In genomic region chr22:29205598-29206371, GRCh38 we compare ENCODE assay signal across 8 cellular contexts. TPM values are rescaled to one million over a fixed set of nuclear protein-coding genes. Genes with fewer than 3 reads are reported as not detected.
DNase-seq lines count a peak whose midpoint lies in the region; ATAC-seq and TF ChIP-seq lines count a peak whose summit lies in the region.

Gene EMID1 (plus strand): TSS chr22:29205896. CDS start chr22:29206039, 143 bp downstream.

- peak within 1 kb of the TSS; percentile 90 for H2AFZ ChIP-seq in HCT116 (ENCODE audit: low read depth, low read length, poor library complexity, severe bottlenecking)

- H3K27ac ChIP-seq in HCT116 (ENCODE audit: low read depth, low read length) (peak within 1 kb of the TSS; percentile 73; the same call in 1 of the 2 replicates), right cardiac atrium (ENCODE audit: low read length) (no peak within 1 kb of the TSS)

- H3K4me3 ChIP-seq in HCT116 (replicated peaks in 1 of 2; ENCODE audit: low read depth in 1 of 2, low read length in 2 of 2) (peak within 1 kb of the TSS; percentile 63 to 82), right cardiac atrium (ENCODE audit: low read length) (peak within 1 kb of the TSS; percentile 73)

- RAD21 ChIA-PET in HCT116 (lab: Charles Lee; ENCODE audit: low non-redundant PET in 1 of 2, low total read pairs in 2 of 2, uncharacterized antibody in 2 of 2, unreplicated experiment in 2 of 2) = no interaction called here

- H3K4me2 ChIP-seq in HCT116 (ENCODE audit: low read length) = peak within 1 kb of the TSS; percentile 94

- DNase-seq in Calu3 (peak; percentile 52), HCT116 (ENCODE audit: low read depth, low spot score) (no peak), right cardiac atrium (peak; percentile 40 to 77 (median 72)), sciatic nerve (ENCODE audit: low spot score) (no peak), DMS79 (lab: John Stamatoyannopoulos, UW) (no peak)
- DNase-seq in activated T-helper 2 cell treated with anti-CD3 and anti-CD28 coated beads, Interferon-gamma antibody, Interleukin-2, Interleukin-4, amounts not matched to agents 10 μg/mL and 5 μg/mL and 100 μg/mL, durations not matched to agents 14 hours and 24 hours and 36 hours (ENCODE audit: low spot score) = no peak

- peak within 1 kb of the TSS; percentile 69 for H3K4me3 Mint-ChIP-seq in Calu3 (ENCODE audit: low read depth, unreplicated experiment)
- peak within 1 kb of the TSS; percentile 78 for H3K4me3 Mint-ChIP-seq in activated T-helper 2 cell treated with anti-CD3 and anti-CD28 coated beads, Interferon-gamma antibody, Interleukin-2, Interleukin-4, amounts not matched to agents 10 μg/mL and 5 μg/mL and 100 μg/mL, durations not matched to agents 14 hours and 24 hours and 36 hours (ENCODE audit: low read depth)

- BruUV-seq in Calu3 (replicated peaks; lab: Mats Ljungman, UMichigan) (no TSS peak), HCT116 (replicated peaks; lab: Mats Ljungman, UMichigan) (no TSS peak)

- H3K4me1 ChIP-seq in HCT116 (ENCODE audit: control insufficient read depth in 1 of 2, insufficient read depth in 2 of 2, low read length in 2 of 2) (peaks cover 4 to 18% of the 10 kb centered on the region in 2 experiments; a peak in 3 of 4 replicates), right cardiac atrium (ENCODE audit: control insufficient read depth, insufficient read depth, low read length) (peaks cover 4% of the 10 kb centered on the region)

- no peak for TF ChIP-seq RAD21 in HCT116 (IDR thresholded peaks at IDR 0.05; ENCODE audit: low read depth)

- no peaks in the 10 kb centered on the region for H3K79me2 ChIP-seq in HCT116 (ENCODE audit: insufficient read depth, low read length)

- POLR2A ChIA-PET in HCT116 (lab: Charles Lee) = no interaction called here

- no peaks in the 10 kb centered on the region for H3K36me3 ChIP-seq in HCT116 (ENCODE audit: control insufficient read depth in 1 of 2, insufficient read depth in 2 of 2, low read length in 2 of 2)

- intact Hi-C loops in Calu3 (cut with micrococcal nuclease; ENCODE audit: unreplicated experiment) (no loop called here), HCT116 (cut with micrococcal nuclease) (loop anchor here (5.0 kb wide), 1 partner anchor 152 kb away; no protein-coding TSS in a partner anchor), right cardiac atrium (cut with DNase I) (no loop called here), sciatic nerve (cut with DNase I) (no loop called here)
- intact Hi-C loops in activated T-helper 2 cell treated with anti-CD3 and anti-CD28 coated beads, Interferon-gamma antibody, Interleukin-2, Interleukin-4, amounts not matched to agents 10 μg/mL and 5 μg/mL and 100 μg/mL, durations not matched to agents 14 hours and 24 hours and 36 hours (cut with micrococcal nuclease) = no loop called here

- H3K9me3 ChIP-seq in HCT116 (ENCODE audit: control insufficient read depth in 1 of 2, insufficient read depth in 1 of 2, low read depth in 1 of 2, low read length in 2 of 2) (no peaks in the 10 kb centered on the region), right cardiac atrium (ENCODE audit: control insufficient read depth, low read length) (no peaks in the 10 kb centered on the region)

- no peak within 1 kb of the TSS for H3K27ac Mint-ChIP-seq in Calu3 (ENCODE audit: unreplicated experiment)
- no peak within 1 kb of the TSS for H3K27ac Mint-ChIP-seq in activated T-helper 2 cell treated with anti-CD3 and anti-CD28 coated beads, Interferon-gamma antibody, Interleukin-2, Interleukin-4, amounts not matched to agents 10 μg/mL and 5 μg/mL and 100 μg/mL, durations not matched to agents 14 hours and 24 hours and 36 hours

- CTCF ChIA-PET in Calu3 (lab: Charles Lee) (interaction anchor here (1.1 kb wide), 2 partner anchors 14 to 40 kb away, joined by 3 to 4 read pairs; no protein-coding TSS in a partner anchor), HCT116 (lab: Charles Lee) (interaction anchor here (0.8 to 1.8 kb wide), 5 partner anchors 10 to 415 kb away, joined by 3 to 6 read pairs (median 3); no protein-coding TSS in a partner anchor)

- no peak for TF ChIP-seq POLR2A in HCT116 (IDR thresholded peaks at IDR 0.05; ENCODE audit: borderline replicate concordance, extremely low read depth, insufficient read depth, insufficient read length)

- 3% methylated on average over 90 of the region's 90 CpGs for WGBS in right cardiac atrium

- peaks cover 6% of the 10 kb centered on the region for H3K36me3 Mint-ChIP-seq in Calu3 (ENCODE audit: insufficient read depth, unreplicated experiment)
- no peaks in the 10 kb centered on the region for H3K36me3 Mint-ChIP-seq in activated T-helper 2 cell treated with anti-CD3 and anti-CD28 coated beads, Interferon-gamma antibody, Interleukin-2, Interleukin-4, amounts not matched to agents 10 μg/mL and 5 μg/mL and 100 μg/mL, durations not matched to agents 14 hours and 24 hours and 36 hours (ENCODE audit: low read depth)

- TF ChIP-seq CTCF in Calu3 (IDR thresholded peaks at IDR 0.05; ENCODE audit: unreplicated experiment) (no peak), HCT116 (IDR thresholded peaks at IDR 0.05 in 2 of 3, conservative IDR thresholded peaks at IDR 0.05 in 1 of 3; ENCODE audit: borderline replicate concordance in 1 of 3, insufficient read depth in 1 of 3, low read depth in 2 of 3, low read length in 2 of 3) (0 out of 6 replicates have a peak, but pooled peaks of 1 of the 3 experiments have one; percentile 11)

- H4K20me1 ChIP-seq in HCT116 (ENCODE audit: insufficient read depth) = no peaks in the 10 kb centered on the region

- no peaks in the 10 kb centered on the region for H3K9me2 ChIP-seq in HCT116 (ENCODE audit: insufficient read depth)

- ATAC-seq in HCT116 (peak; percentile 78), right cardiac atrium (peak; percentile 31 to 42), sciatic nerve (peak; percentile 13), GM21737 (IDR thresholded peaks at IDR 0.05; ENCODE audit: unreplicated experiment) (no peak), HG02840 (IDR thresholded peaks at IDR 0.05; ENCODE audit: low FRiP score, unreplicated experiment) (no peak)

- H3K27me3 ChIP-seq in HCT116 (ENCODE audit: insufficient read depth, low read length) (no peaks in the 10 kb centered on the region), right cardiac atrium (ENCODE audit: control insufficient read depth, insufficient read depth) (no peaks in the 10 kb centered on the region)

- H3K9me3 Mint-ChIP-seq in Calu3 (ENCODE audit: low read depth, unreplicated experiment) = no peaks in the 10 kb centered on the region
- no peaks in the 10 kb centered on the region for H3K9me3 Mint-ChIP-seq in activated T-helper 2 cell treated with anti-CD3 and anti-CD28 coated beads, Interferon-gamma antibody, Interleukin-2, Interleukin-4, amounts not matched to agents 10 μg/mL and 5 μg/mL and 100 μg/mL, durations not matched to agents 14 hours and 24 hours and 36 hours

- H3K27me3 Mint-ChIP-seq in Calu3 (ENCODE audit: unreplicated experiment) = peaks cover 80% of the 10 kb centered on the region
- peaks cover 38% of the 10 kb centered on the region for H3K27me3 Mint-ChIP-seq in activated T-helper 2 cell treated with anti-CD3 and anti-CD28 coated beads, Interferon-gamma antibody, Interleukin-2, Interleukin-4, amounts not matched to agents 10 μg/mL and 5 μg/mL and 100 μg/mL, durations not matched to agents 14 hours and 24 hours and 36 hours (ENCODE audit: low read depth)

- peak within 1 kb of the TSS; percentile 78 for H3K9ac ChIP-seq in HCT116 (ENCODE audit: low read length)

- H3K4me1 Mint-ChIP-seq in Calu3 (ENCODE audit: low read depth, unreplicated experiment) = no peaks in the 10 kb centered on the region
- H3K4me1 Mint-ChIP-seq in activated T-helper 2 cell treated with anti-CD3 and anti-CD28 coated beads, Interferon-gamma antibody, Interleukin-2, Interleukin-4, amounts not matched to agents 10 μg/mL and 5 μg/mL and 100 μg/mL, durations not matched to agents 14 hours and 24 hours and 36 hours (ENCODE audit: low read depth) = peaks cover 27% of the 10 kb centered on the region

TF ChIP-seq in HCT116, 20 proteins besides CTCF, POLR2A, EP300 and RAD21:
- TF ChIP-seq ZFX (IDR thresholded peaks at IDR 0.05) = peak; percentile 49; the same call in 1 of the 2 replicates
- TF ChIP-seq SRF (IDR thresholded peaks at IDR 0.05; ENCODE audit: low read depth) = no peak
- TF ChIP-seq SP1 (IDR thresholded peaks at IDR 0.05; ENCODE audit: low read depth) = no peak
- TF ChIP-seq POLR2AphosphoS5 (IDR thresholded peaks at IDR 0.05; ENCODE audit: low read depth, low read length) = peak; percentile 50; the same call in 1 of the 2 replicates

RNA-seq across cellular contexts. Expression of gene EMID1, which starts in this region (rescaled TPM):
- total RNA-seq in Calu3 (2022) = 1.1 and 2.4 TPM in 2 replicates
- total RNA-seq in HCT116 (2021; ENCODE audit: unreplicated experiment) = 9.6 TPM
- 13.4 and 16.1 TPM in 2 replicates for polyA plus RNA-seq in HCT116 (2012)
- total RNA-seq in activated T-helper 2 cell treated with anti-CD3 and anti-CD28 coated beads, Interferon-gamma antibody, Interleukin-2, Interleukin-4, amounts not matched to agents 10 μg/mL and 5 μg/mL and 100 μg/mL, durations not matched to agents 14 hours and 24 hours and 36 hours = 0.23 TPM in 2 replicates
- total RNA-seq in right cardiac atrium = 1 to 10 TPM in 2 of 4 donors, under 1 TPM in 2; 0.74 to 1.6 (median 0.99) TPM
- polyA plus RNA-seq in right cardiac atrium = 0.95 TPM
- total RNA-seq in sciatic nerve = 3.7 TPM

Comparison
In these comparisons a context has a peak if more than half of its experiments do, and no peak if none do; other contexts are left out.
1. DNase-seq: peak in Calu3 (single experiment) and right cardiac atrium (3 of 3); none in HCT116 (single experiment), activated T-helper 2 cell treated with anti-CD3 and anti-CD28 coated beads, Interferon-gamma antibody, Interleukin-2, Interleukin-4, amounts not matched to agents 10 μg/mL and 5 μg/mL and 100 μg/mL, durations not matched to agents 14 hours and 24 hours and 36 hours (single experiment), sciatic nerve (single experiment) and DMS79 (single experiment).
2. ATAC-seq: peak in HCT116 (single experiment), right cardiac atrium (2 of 2) and sciatic nerve (single experiment); none in GM21737 (single experiment) and HG02840 (single experiment).